19 cellular contexts compared by ENCODE assay signal in the genomic region with DNA sequence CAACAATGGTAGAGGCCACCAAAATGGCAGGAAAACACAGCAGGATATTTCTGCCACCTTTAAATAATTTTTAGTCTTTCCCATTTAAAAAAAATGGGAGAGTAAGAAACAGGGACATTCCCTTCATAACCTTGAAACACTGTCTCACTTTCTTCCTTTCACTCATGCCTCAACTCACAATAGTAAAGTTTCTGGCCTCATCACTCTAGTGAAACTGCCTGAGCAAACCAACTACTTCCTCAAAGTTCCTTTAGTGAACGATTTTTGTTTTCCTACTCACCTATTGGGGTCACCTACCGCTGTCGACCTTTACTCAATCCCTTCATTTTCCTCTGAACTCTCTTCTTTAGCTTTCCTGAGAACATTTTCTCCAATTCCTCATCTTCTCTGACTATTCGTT.
"Had no signal": no experiment of that assay in that cellular context is flagged by ENCODE, and none has a peak within 500 bp of the region (broad histone marks: within the 10 kb centered on the region; RNA-seq: fewer than 3 reads in every experiment).

No MANE protein-coding gene starts in this region.

- H3K4me1 Mint-ChIP-seq: central memory CD8-positive, alpha-beta T cell; mesothelial cell of epicardium had no signal

- H3K36me3 Mint-ChIP-seq: mesothelial cell of epicardium had no signal

- H3K9me3 Mint-ChIP-seq: central memory CD8-positive, alpha-beta T cell had no signal

- H3K27ac ChIP-seq: colonic mucosa, esophagus squamous epithelium, gastroesophageal sphincter, left ventricle myocardium inferior, right lobe of liver, skin epidermis, transverse colon had no signal

- ATAC-seq: gastroesophageal sphincter, right lobe of liver had no signal

- H3K4me3 Mint-ChIP-seq: central memory CD8-positive, alpha-beta T cell; mesothelial cell of epicardium had no signal

- DNase-seq: activated CD4-positive, alpha-beta T cell treated with anti-CD3 and anti-CD28 coated beads for 1 hour; activated CD4-positive, alpha-beta T cell treated with anti-CD3 and anti-CD28 coated beads, Interleukin-2, amount 50 U/mL, for 4 hours; activated naive CD4-positive, alpha-beta T cell treated with Interleukin-2 at 50 U/mL for 16 hours; colonic mucosa; esophagus squamous epithelium; head of caudate nucleus; hypothalamus; left ventricle myocardium inferior; mammary epithelial cell; occipital lobe; posterior cingulate gyrus; right lobe of liver; stimulated activated CD4-positive, alpha-beta T cell treated with anti-CD3 and anti-CD28 coated beads, Interleukin-1b, Interleukin-23, amount 100 ng/mL, for 48 hours; T-helper 9 cell; transverse colon had no signal

- H3K27ac Mint-ChIP-seq: mesothelial cell of epicardium had no signal
